Comparison of ENCODE assay signal across 8 cellular contexts in the genomic region with DNA sequence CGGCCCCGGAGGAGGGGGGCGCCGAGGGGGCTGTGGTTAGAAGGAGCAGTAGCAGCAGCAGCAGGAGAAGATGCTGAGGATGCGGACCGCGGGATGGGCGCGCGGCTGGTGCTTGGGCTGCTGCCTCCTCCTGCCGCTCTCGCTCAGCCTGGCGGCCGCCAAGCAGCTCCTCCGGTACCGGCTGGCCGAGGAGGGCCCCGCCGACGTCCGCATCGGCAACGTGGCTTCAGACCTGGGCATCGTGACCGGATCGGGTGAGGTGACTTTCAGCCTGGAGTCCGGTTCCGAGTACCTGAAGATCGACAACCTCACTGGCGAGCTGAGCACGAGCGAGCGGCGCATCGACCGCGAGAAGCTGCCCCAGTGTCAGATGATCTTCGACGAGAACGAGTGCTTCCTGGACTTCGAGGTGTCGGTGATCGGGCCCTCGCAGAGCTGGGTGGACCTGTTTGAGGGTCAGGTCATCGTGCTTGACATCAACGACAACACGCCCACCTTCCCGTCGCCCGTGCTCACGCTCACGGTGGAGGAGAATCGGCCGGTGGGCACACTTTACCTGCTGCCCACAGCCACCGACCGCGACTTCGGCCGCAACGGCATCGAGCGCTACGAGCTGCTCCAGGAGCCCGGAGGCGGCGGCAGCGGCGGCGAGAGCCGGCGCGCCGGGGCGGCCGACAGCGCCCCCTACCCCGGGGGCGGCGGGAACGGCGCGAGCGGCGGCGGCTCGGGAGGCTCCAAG. TPM values are rescaled to one million over a fixed set of nuclear protein-coding genes. Genes with fewer than 3 reads are reported as not detected.
DNase-seq lines count a peak whose midpoint lies in the region; ATAC-seq and TF ChIP-seq lines count a peak whose summit lies in the region.

No MANE protein-coding gene starts in this region.

- no peaks in the 10 kb centered on the region for H3K4me1 Mint-ChIP-seq in Caco-2 (ENCODE audit: low read depth, unreplicated experiment)
- peaks cover 29% of the 10 kb centered on the region for H3K4me1 Mint-ChIP-seq in endodermal cell
- H3K4me1 Mint-ChIP-seq in T-helper 2 cell treated with Interferon-gamma antibody and Interleukin-4, amounts not matched to agents 5 μg/mL and 100 μg/mL, for 36 hours (ENCODE audit: low read depth) = peaks cover 12% of the 10 kb centered on the region
- H3K4me1 Mint-ChIP-seq in HFFc6 (ENCODE audit: low read depth) = peaks cover 42% of the 10 kb centered on the region

- H3K27ac Mint-ChIP-seq in Caco-2 (ENCODE audit: unreplicated experiment) (peak overlapping the region; percentile 85), endodermal cell (peak overlapping the region; percentile 48), HFFc6 (no peak overlapping the region)
- H3K27ac Mint-ChIP-seq in T-helper 2 cell treated with Interferon-gamma antibody and Interleukin-4, amounts not matched to agents 5 μg/mL and 100 μg/mL, for 36 hours = no peak overlapping the region

- DNase-seq in Caco-2 = no peak
- DNase-seq in NCI-H1105 (lab: John Stamatoyannopoulos, UW) = peak; percentile 16
- peak; percentile 86 for DNase-seq in endodermal cell
- peak; percentile 23 to 29 for DNase-seq in lung microvascular endothelial cell (ENCODE audit: low read depth in 2 of 2)
- peak; percentile 43 for DNase-seq in ureter (ENCODE audit: low spot score)
- no peak for DNase-seq in T-helper 2 cell treated with Interferon-gamma antibody and Interleukin-4, amounts not matched to agents 5 μg/mL and 100 μg/mL, for 36 hours (ENCODE audit: low spot score)
- no peak for DNase-seq in HFFc6

- H3K27me3 ChIP-seq in Caco-2 (replicated peaks; ENCODE audit: control insufficient read depth, insufficient read depth, low read length) = no peaks in the 10 kb centered on the region
- no peaks in the 10 kb centered on the region for H3K27me3 ChIP-seq in endodermal cell (ENCODE audit: control insufficient read depth, insufficient read depth, low read length, poor library complexity, severe bottlenecking)

- intact Hi-C loops in Caco-2 (cut with micrococcal nuclease; ENCODE audit: unreplicated experiment) = no loop called here

- no peaks in the 10 kb centered on the region for H3K9me3 Mint-ChIP-seq in Caco-2 (ENCODE audit: unreplicated experiment)
- no peaks in the 10 kb centered on the region for H3K9me3 Mint-ChIP-seq in endodermal cell
- H3K9me3 Mint-ChIP-seq in T-helper 2 cell treated with Interferon-gamma antibody and Interleukin-4, amounts not matched to agents 5 μg/mL and 100 μg/mL, for 36 hours = no peaks in the 10 kb centered on the region
- H3K9me3 Mint-ChIP-seq in HFFc6 = peaks cover 6% of the 10 kb centered on the region

- H3K27ac ChIP-seq in endodermal cell (ENCODE audit: low read depth, low read length) = no peak overlapping the region

- BruUV-seq in Caco-2 (replicated peaks; lab: Mats Ljungman, UMichigan) = no TSS peak

- no peaks in the 10 kb centered on the region for H3K27me3 Mint-ChIP-seq in Caco-2 (ENCODE audit: insufficient read depth, unreplicated experiment)
- H3K27me3 Mint-ChIP-seq in endodermal cell (ENCODE audit: insufficient read depth) = peaks cover 47% of the 10 kb centered on the region
- peaks cover 57% of the 10 kb centered on the region for H3K27me3 Mint-ChIP-seq in T-helper 2 cell treated with Interferon-gamma antibody and Interleukin-4, amounts not matched to agents 5 μg/mL and 100 μg/mL, for 36 hours (ENCODE audit: low read depth)
- peaks cover 28% of the 10 kb centered on the region for H3K27me3 Mint-ChIP-seq in HFFc6 (ENCODE audit: insufficient read depth)

- H3K36me3 Mint-ChIP-seq in Caco-2 (ENCODE audit: insufficient read depth, unreplicated experiment) = peaks cover 52% of the 10 kb centered on the region
- peaks cover 26% of the 10 kb centered on the region for H3K36me3 Mint-ChIP-seq in endodermal cell (ENCODE audit: low read depth)
- peaks cover 2% of the 10 kb centered on the region for H3K36me3 Mint-ChIP-seq in T-helper 2 cell treated with Interferon-gamma antibody and Interleukin-4, amounts not matched to agents 5 μg/mL and 100 μg/mL, for 36 hours (ENCODE audit: low read depth)
- no peaks in the 10 kb centered on the region; the same call in 1 of the 2 replicates for H3K36me3 Mint-ChIP-seq in HFFc6 (ENCODE audit: low read depth)

- H3K36me3 ChIP-seq in Caco-2 (ENCODE audit: control insufficient read depth, insufficient read depth, low read length) = no peaks in the 10 kb centered on the region
- peaks cover 15% of the 10 kb centered on the region for H3K36me3 ChIP-seq in endodermal cell (ENCODE audit: control insufficient read depth, insufficient read depth, low read length)

- POLR2A ChIA-PET in Caco-2 (lab: Charles Lee) = interaction anchor here (0.5 kb wide), 1 partner anchor 22 kb away, joined by 3 read pairs; no protein-coding TSS in a partner anchor

- no peak for TF ChIP-seq CTCF in Caco-2 (IDR thresholded peaks at IDR 0.05; ENCODE audit: insufficient read depth in 1 of 2, low read depth in 1 of 2, low read length in 1 of 2, severe bottlenecking in 1 of 2, unreplicated experiment in 1 of 2)
- TF ChIP-seq CTCF in endodermal cell (conservative IDR thresholded peaks at IDR 0.05) = peak; percentile 71
- TF ChIP-seq CTCF in HFFc6 (IDR thresholded peaks at IDR 0.05) = no peak

- peak overlapping the region; percentile 87 for H3K4me3 Mint-ChIP-seq in Caco-2 (ENCODE audit: unreplicated experiment)
- H3K4me3 Mint-ChIP-seq in endodermal cell = peak overlapping the region; percentile 94
- no peak overlapping the region for H3K4me3 Mint-ChIP-seq in T-helper 2 cell treated with Interferon-gamma antibody and Interleukin-4, amounts not matched to agents 5 μg/mL and 100 μg/mL, for 36 hours
- H3K4me3 Mint-ChIP-seq in HFFc6 = no peak overlapping the region

- 0% methylated on average over 40 to 85 of the region's 86 CpGs for WGBS in endodermal cell (ENCODE audit: insufficient coverage in 1 of 2, insufficient read length in 1 of 2), 2 experiments

- CTCF ChIA-PET in Caco-2 (lab: Charles Lee) = no interaction called here

- H3K4me3 ChIP-seq in Caco-2 (ENCODE audit: low read depth, low read length) (peak overlapping the region; percentile 58), endodermal cell (ENCODE audit: low read length) (peak overlapping the region; percentile 96)

- no peak for ATAC-seq in HG03354 (IDR thresholded peaks at IDR 0.05; ENCODE audit: poor library complexity, severe bottlenecking, unreplicated experiment)

- H3K9me3 ChIP-seq in Caco-2 (no peaks in the 10 kb centered on the region), endodermal cell (ENCODE audit: control insufficient read depth, low read length) (no peaks in the 10 kb centered on the region)

- H3K4me1 ChIP-seq in Caco-2 (no peaks in the 10 kb centered on the region), endodermal cell (ENCODE audit: control insufficient read depth, insufficient read depth, low read length) (no peaks in the 10 kb centered on the region)

- peak overlapping the region; percentile 39 for H3K9ac ChIP-seq in endodermal cell (ENCODE audit: extremely low read depth, low read length, poor library complexity, severe bottlenecking)

RNA-seq across cellular contexts. Expression of gene PCDH7, which starts 1.4 kb away (rescaled TPM):
- total RNA-seq in Caco-2 (2022) = 16.3 and 19.1 TPM in 2 replicates
- 100 to 1,000 TPM in 1 of 2 donors, 10 to 100 TPM in 1; 90.8 to 102 TPM for total RNA-seq in endodermal cell
- 20.2 TPM for polyA plus RNA-seq in endodermal cell (2013, experiment 1 of 2)
- 25.7 TPM for polyA plus RNA-seq in endodermal cell (2013, experiment 2 of 2)
- 0.20 and 0.22 TPM in 2 replicates for total RNA-seq in lung microvascular endothelial cell
- 18.4 TPM for total RNA-seq in ureter
- 1 to 10 TPM in 2 of 6 experiments, under 1 TPM in 3, not detected in 1; 0.02 to 1.1 (median 0.23) TPM for total RNA-seq in HFFc6 (2021; fragmentation: NEBNext Ultra II Directional; extraction: Animal tissue kit (Norgen Biotek cat#: 25700))

Comparison
In these comparisons a context has a peak if more than half of its experiments do, and no peak if none do; other contexts are left out.
1. DNase-seq: peak in NCI-H1105 (single experiment), endodermal cell (single experiment), lung microvascular endothelial cell (2 of 2) and ureter (single experiment); none in Caco-2 (0 of 2), T-helper 2 cell treated with Interferon-gamma antibody and Interleukin-4, amounts not matched to agents 5 μg/mL and 100 μg/mL, for 36 hours (single experiment) and HFFc6 (single experiment).
2. H3K27ac Mint-ChIP-seq: peak in Caco-2 (single experiment) and endodermal cell (single experiment); none in T-helper 2 cell treated with Interferon-gamma antibody and Interleukin-4, amounts not matched to agents 5 μg/mL and 100 μg/mL, for 36 hours (single experiment) and HFFc6 (single experiment).
3. H3K4me3 Mint-ChIP-seq: peak in Caco-2 (single experiment) and endodermal cell (single experiment); none in T-helper 2 cell treated with Interferon-gamma antibody and Interleukin-4, amounts not matched to agents 5 μg/mL and 100 μg/mL, for 36 hours (single experiment) and HFFc6 (single experiment).